11 cellular contexts compared by ENCODE assay signal in the genomic region with DNA sequence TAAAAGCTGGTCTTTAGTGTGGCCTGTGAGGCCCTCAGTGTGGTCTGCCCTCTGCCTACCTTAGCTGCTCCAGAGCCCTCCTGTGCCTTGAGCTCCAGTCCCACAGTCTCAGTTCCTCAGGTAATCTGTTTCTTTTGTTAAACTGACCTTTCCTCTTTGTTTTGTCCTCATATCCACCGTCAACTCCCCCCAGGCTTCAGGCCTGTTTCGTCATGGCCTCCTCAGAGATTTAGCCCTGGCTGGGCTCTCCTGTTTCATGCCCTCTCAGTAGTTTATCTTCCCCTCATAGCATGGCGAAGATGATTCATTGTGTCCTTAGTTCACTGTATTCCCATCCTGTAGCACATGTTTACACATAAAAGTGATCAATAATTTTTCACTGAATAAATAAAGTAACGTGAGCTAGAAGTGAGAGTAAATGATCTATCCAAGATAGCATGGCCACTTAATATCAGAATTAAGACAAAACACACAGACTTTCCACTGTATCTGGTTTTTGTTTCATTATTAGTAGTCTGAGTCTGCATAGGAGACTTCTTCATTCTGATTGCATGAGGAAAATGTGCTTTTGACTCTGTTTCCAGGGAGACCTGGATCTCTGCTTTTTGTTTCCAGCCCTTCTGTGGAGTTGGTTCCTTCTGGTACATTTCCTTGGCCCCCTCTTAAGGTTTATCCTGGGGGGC.
DNase-seq lines count a peak whose midpoint lies in the region; ATAC-seq and TF ChIP-seq lines count a peak whose summit lies in the region.
"Had no signal": no experiment of that assay in that cellular context is flagged by ENCODE, and none has a peak within 500 bp of the region (broad histone marks: within the 10 kb centered on the region; RNA-seq: fewer than 3 reads in every experiment).

No MANE protein-coding gene starts in this region.

- H3K4me1 ChIP-seq in CD4-positive, CD25-positive, alpha-beta regulatory T cell (ENCODE audit: control insufficient read depth, insufficient read depth, low read length, poor library complexity, severe bottlenecking), result no peaks in the 10 kb centered on the region
- no peaks in the 10 kb centered on the region for H3K4me1 ChIP-seq in colonic mucosa
- no peaks in the 10 kb centered on the region for H3K4me1 ChIP-seq in mucosa of descending colon (ENCODE audit: low read depth)
- H3K4me1 ChIP-seq: BLaER1 had no signal

- no peaks in the 10 kb centered on the region for H3K27me3 Mint-ChIP-seq in CD4-positive, CD25-positive, alpha-beta regulatory T cell
- H3K27me3 Mint-ChIP-seq in central memory CD8-positive, alpha-beta T cell, result no peaks in the 10 kb centered on the region
- H3K27me3 Mint-ChIP-seq: activated T-cell treated with anti-CD3 and anti-CD28 coated beads, Interleukin-2, amount 50 U/mL, for 24 hours had no signal

- H3K36me3 ChIP-seq in CD4-positive, CD25-positive, alpha-beta regulatory T cell (ENCODE audit: control insufficient read depth, insufficient read depth, low read length), result no peaks in the 10 kb centered on the region
- no peaks in the 10 kb centered on the region for H3K36me3 ChIP-seq in colonic mucosa
- no peaks in the 10 kb centered on the region for H3K36me3 ChIP-seq in mucosa of descending colon (ENCODE audit: low read depth)
- H3K36me3 ChIP-seq: BLaER1 had no signal

- no peaks in the 10 kb centered on the region for H3K9me3 ChIP-seq in CD4-positive, CD25-positive, alpha-beta regulatory T cell (ENCODE audit: control insufficient read depth in 2 of 2, low read length in 2 of 2)
- H3K9me3 ChIP-seq in colonic mucosa (no peaks in the 10 kb centered on the region), mucosa of descending colon (no peaks in the 10 kb centered on the region)

- DNase-seq in CD4-positive, CD25-positive, alpha-beta regulatory T cell, result no peak
- DNase-seq in central memory CD8-positive, alpha-beta T cell (ENCODE audit: low spot score in 2 of 2), result no peak
- DNase-seq in colonic mucosa (no peak), NCI-H1105 treated with DMSO at 0.1 percent for 48 hours (lab: John Stamatoyannopoulos, UW) (no peak), mucosa of descending colon (no peak)
- DNase-seq in activated CD4-positive, CD25-positive, alpha-beta regulatory T cell treated with anti-CD3 and anti-CD28 coated beads, Interleukin-2, amount 50 U/mL, for 72 hours, result no peak
- DNase-seq: activated T-cell treated with anti-CD3 and anti-CD28 coated beads, Interleukin-2, amount 50 U/mL, for 24 hours had no signal

- peak overlapping the region in 2 of 3 donors; percentile 0 to 14 for H3K27ac Mint-ChIP-seq in CD4-positive, CD25-positive, alpha-beta regulatory T cell
- peak overlapping the region; percentile 36 for H3K27ac Mint-ChIP-seq in central memory CD8-positive, alpha-beta T cell (ENCODE audit: low read depth)
- H3K27ac Mint-ChIP-seq: activated T-cell treated with anti-CD3 and anti-CD28 coated beads, Interleukin-2, amount 50 U/mL, for 24 hours had no signal

- no peak overlapping the region for H3K27ac ChIP-seq in CD4-positive, CD25-positive, alpha-beta regulatory T cell (ENCODE audit: insufficient read depth, low read length, poor library complexity, severe bottlenecking)
- H3K27ac ChIP-seq in colonic mucosa, result no peak overlapping the region
- H3K27ac ChIP-seq: BLaER1, HL-60 had no signal

- no peaks in the 10 kb centered on the region for H3K27me3 ChIP-seq in CD4-positive, CD25-positive, alpha-beta regulatory T cell (ENCODE audit: control insufficient read depth, insufficient read depth, low read length)
- H3K27me3 ChIP-seq in colonic mucosa, result no peaks in the 10 kb centered on the region
- H3K27me3 ChIP-seq: BLaER1 had no signal

- peaks cover 0 to 4% (median 2%) of the 10 kb centered on the region in 4 donors for H3K4me1 Mint-ChIP-seq in CD4-positive, CD25-positive, alpha-beta regulatory T cell
- H3K4me1 Mint-ChIP-seq in central memory CD8-positive, alpha-beta T cell, result no peaks in the 10 kb centered on the region

- H3K9ac ChIP-seq in colonic mucosa (ENCODE audit: low read depth in 2 of 2, low read length in 2 of 2), result no peak overlapping the region
- H3K9ac ChIP-seq: BLaER1 had no signal

- TF ChIP-seq CTCF in colonic mucosa (IDR thresholded peaks at IDR 0.05) (no peak), mucosa of descending colon (IDR thresholded peaks at IDR 0.05) (no peak)

- peaks cover 0 to 4% (median 0%) of the 10 kb centered on the region in 7 donors for H3K9me3 Mint-ChIP-seq in CD4-positive, CD25-positive, alpha-beta regulatory T cell
- H3K9me3 Mint-ChIP-seq in central memory CD8-positive, alpha-beta T cell, result no peaks in the 10 kb centered on the region

- no peaks in the 10 kb centered on the region for H3K36me3 Mint-ChIP-seq in CD4-positive, CD25-positive, alpha-beta regulatory T cell
- H3K36me3 Mint-ChIP-seq in central memory CD8-positive, alpha-beta T cell (ENCODE audit: insufficient read depth), result peaks cover 2% of the 10 kb centered on the region

- no peak overlapping the region for H3K4me3 ChIP-seq in CD4-positive, CD25-positive, alpha-beta regulatory T cell (ENCODE audit: low read depth, low read length)
- H3K4me3 ChIP-seq in colonic mucosa, result no peak overlapping the region
- H3K4me3 ChIP-seq in mucosa of descending colon, result no peak overlapping the region
- H3K4me3 ChIP-seq: BLaER1 had no signal

- no peak for ATAC-seq in CD4-positive, CD25-positive, alpha-beta regulatory T cell (ENCODE audit: low read depth in 2 of 2)
- peak; percentile 69 for ATAC-seq in GM19328 (IDR thresholded peaks at IDR 0.05; ENCODE audit: unreplicated experiment)
- peak; percentile 97 for ATAC-seq in HG02943 (IDR thresholded peaks at IDR 0.05; ENCODE audit: low read depth, unreplicated experiment)
- no peak for ATAC-seq in central memory CD8-positive, alpha-beta T cell (replicated peaks; ENCODE audit: extremely low read depth, poor library complexity, severe bottlenecking)
- ATAC-seq in mucosa of descending colon, result no peak

- no peak overlapping the region for H3K4me3 Mint-ChIP-seq in CD4-positive, CD25-positive, alpha-beta regulatory T cell
- H3K4me3 Mint-ChIP-seq in central memory CD8-positive, alpha-beta T cell, result no peak overlapping the region
- H3K4me3 Mint-ChIP-seq: activated T-cell treated with anti-CD3 and anti-CD28 coated beads, Interleukin-2, amount 50 U/mL, for 24 hours had no signal

- intact Hi-C loops in colonic mucosa (cut with DNase I), result no loop called here
- intact Hi-C loops in mucosa of descending colon (cut with DNase I, micrococcal nuclease), result no loop called here

Comparison
In these comparisons a context has a peak if more than half of its experiments do, and no peak if none do; other contexts are left out.
1. ATAC-seq: peak in GM19328 (single experiment) and HG02943 (single experiment); none in CD4-positive, CD25-positive, alpha-beta regulatory T cell (0 of 2), central memory CD8-positive, alpha-beta T cell (single experiment) and mucosa of descending colon (single experiment).